1 cellular context compared by ENCODE assay signal in the genomic region with DNA sequence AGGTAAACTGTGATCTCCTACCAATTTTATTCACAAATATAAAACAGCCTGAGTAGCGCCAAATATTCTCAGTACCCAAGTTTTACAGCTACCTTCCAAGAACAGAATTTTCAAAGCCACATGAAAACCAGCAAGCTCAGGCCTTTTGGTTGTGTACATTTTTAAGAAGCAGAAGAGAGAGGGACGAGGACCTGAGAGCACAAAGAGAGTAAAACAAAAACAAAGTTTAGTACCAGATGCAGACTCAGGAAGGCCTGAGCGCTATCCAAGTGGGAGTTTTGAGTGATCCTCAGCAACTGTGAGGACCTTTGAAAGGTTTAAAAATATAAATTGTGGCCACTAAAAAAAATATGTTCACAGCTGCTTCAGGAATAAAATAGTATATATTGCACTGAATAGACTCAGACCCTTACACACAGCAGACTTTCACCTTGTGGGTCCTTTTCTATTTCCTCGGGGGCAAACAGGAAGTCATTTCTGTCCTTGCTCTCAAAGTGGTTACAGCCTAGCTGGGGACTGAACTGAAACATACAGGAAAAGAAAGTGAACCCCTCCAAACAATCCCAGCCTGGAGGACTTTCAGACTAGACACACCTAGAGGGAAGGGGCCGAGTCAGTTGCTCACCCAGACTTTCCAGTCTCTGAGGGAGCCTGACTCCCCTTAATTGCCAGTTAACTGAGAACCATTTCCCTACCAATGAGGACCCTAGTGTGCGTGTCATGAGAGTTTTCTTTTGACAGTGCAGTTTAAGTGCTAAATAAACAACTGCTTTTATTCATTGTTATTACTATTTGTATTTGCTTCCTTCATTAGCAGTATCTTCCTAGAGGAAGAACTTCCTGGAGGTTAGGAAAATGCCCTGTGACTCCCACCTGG.
TF ChIP-seq lines count a peak whose summit lies in the region.

No MANE protein-coding gene starts in this region.

TF ChIP-seq in endothelial cell of umbilical vein, 7 proteins besides CTCF, POLR2A, EP300 and RAD21:
- no peak for TF ChIP-seq MYC (IDR thresholded peaks at IDR 0.05; ENCODE audit: low read depth, low read length)
- no peak for TF ChIP-seq JUN (IDR thresholded peaks at IDR 0.05; ENCODE audit: borderline replicate concordance, insufficient read depth, insufficient read length, low read depth)
- TF ChIP-seq GATA2 (IDR thresholded peaks at IDR 0.05; ENCODE audit: insufficient read depth, insufficient read length, low read depth, low read length), result no peak
- TF ChIP-seq FOS (IDR thresholded peaks at IDR 0.05; ENCODE audit: borderline replicate concordance, insufficient read depth, low read length), result no peak
- TF ChIP-seq POLR2AphosphoS5 (IDR thresholded peaks at IDR 0.05; ENCODE audit: insufficient read depth, low read depth, low read length), result no peak
- TF ChIP-seq, protein P1, sequence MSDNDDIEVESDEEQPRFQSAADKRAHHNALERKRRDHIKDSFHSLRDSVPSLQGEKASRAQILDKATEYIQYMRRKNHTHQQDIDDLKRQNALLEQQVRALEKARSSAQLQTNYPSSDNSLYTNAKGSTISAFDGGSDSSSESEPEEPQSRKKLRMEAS (IDR thresholded peaks at IDR 0.05; ENCODE audit: insufficient read depth, insufficient read length), result no peak
- no peak for TF ChIP-seq EZH2 (IDR thresholded peaks at IDR 0.05; ENCODE audit: borderline replicate concordance, low read depth, low read length, severe bottlenecking)
